Comparison of ENCODE assay signal across 28 cellular contexts in genomic region chr3:40397912-40398311, GRCh38. TPM values are rescaled to one million over a fixed set of nuclear protein-coding genes. Genes with fewer than 3 reads are reported as not detected.
"Had no signal": no experiment of that assay in that cellular context is flagged by ENCODE, and none has a peak within 500 bp of the region (broad histone marks: within the 10 kb centered on the region; RNA-seq: fewer than 3 reads in every experiment).

No MANE protein-coding gene starts in this region.

- H3K27ac ChIP-seq: KMS-11, SJSA1 had no signal

- H3K27ac Mint-ChIP-seq: activated naive CD4-positive, alpha-beta T cell treated with anti-CD3 and anti-CD28 coated beads for 36 hours; activated naive CD8-positive, alpha-beta T cell; activated T-helper 17 cell treated with anti-CD3 and anti-CD28 coated beads, Interleukin-2, amount 50 U/mL, for 72 hours; IgD-negative memory B cell; T-helper 1 cell treated with Interleukin-12 subunit alpha and Interleukin-12 subunit beta and Interleukin-4 antibody, amounts not matched to agents 30 μg/mL and 1 μg/mL, for 36 hours; WTC11 had no signal

- H3K36me3 ChIP-seq: SJSA1 had no signal

- H3K9me3 Mint-ChIP-seq: T-helper 1 cell treated with Interleukin-12 subunit alpha and Interleukin-12 subunit beta and Interleukin-4 antibody, amounts not matched to agents 30 μg/mL and 1 μg/mL, for 36 hours; WTC11 had no signal

- H3K4me1 Mint-ChIP-seq: activated T-helper 17 cell treated with anti-CD3 and anti-CD28 coated beads, Interleukin-2, amount 50 U/mL, for 72 hours; IgD-negative memory B cell; WTC11 had no signal

- H3K27me3 ChIP-seq: SJSA1 had no signal

- ATAC-seq: activated T-helper 17 cell treated with anti-CD3 and anti-CD28 coated beads, Interleukin-2, amount 50 U/mL, for 72 hours; SK-N-SH treated with all-trans-retinoic acid at 6 μM for 48 hours; WTC11 had no signal

- H3K4me1 ChIP-seq: SJSA1 had no signal

- H3K27me3 Mint-ChIP-seq: activated naive CD8-positive, alpha-beta T cell; activated T-helper 17 cell treated with anti-CD3 and anti-CD28 coated beads, Interleukin-2, amount 50 U/mL, for 72 hours; IgD-negative memory B cell had no signal

- H3K4me3 Mint-ChIP-seq: activated naive CD4-positive, alpha-beta T cell treated with anti-CD3 and anti-CD28 coated beads for 36 hours; activated naive CD8-positive, alpha-beta T cell; activated T-helper 17 cell treated with anti-CD3 and anti-CD28 coated beads, Interleukin-2, amount 50 U/mL, for 72 hours; IgD-negative memory B cell; T-helper 1 cell treated with Interleukin-12 subunit alpha and Interleukin-12 subunit beta and Interleukin-4 antibody, amounts not matched to agents 30 μg/mL and 1 μg/mL, for 36 hours; WTC11 had no signal

- DNase-seq: activated CD4-positive, alpha-beta T cell treated with anti-CD3 and anti-CD28 coated beads for 48 hours; activated CD4-positive, alpha-beta T cell treated with anti-CD3 and anti-CD28 coated beads, Interleukin-2, amount 50 U/mL, for 48 hours; activated CD4-positive, CD25-positive, alpha-beta regulatory T cell treated with anti-CD3 and anti-CD28 coated beads, Interleukin-2, amount 50 U/mL, for 72 hours; activated CD8-positive, alpha-beta memory T cell treated with anti-CD3 and anti-CD28 coated beads for 24 hours; activated gamma-delta T cell; activated naive CD4-positive, alpha-beta T cell treated with anti-CD3 and anti-CD28 coated beads for 36 hours; activated T-cell treated with anti-CD3 and anti-CD28 coated beads for 4 hours; activated T-cell treated with anti-CD3 and anti-CD28 coated beads, Interleukin-2, amount 50 U/mL, for 48 hours; caudate nucleus; NCI-H1092 treated with DMSO at 0.1 percent for 48 hours; NCI-H1436; NCI-H1694 treated with DMSO at 0.1 percent for 48 hours; NCI-H2029 treated with DMSO at 0.1 percent for 48 hours; NCI-H345; NCI-H510A; NCI-H69; NK-92 treated with Interleukin-12 subunit alpha and Interleukin-12 subunit beta, amount 100 ng/mL, for 24 hours; OCI-M1; SHP77; SW 1271 had no signal

- H3K36me3 Mint-ChIP-seq: WTC11 had no signal

- H3K4me3 ChIP-seq: SJSA1 had no signal

- H3K9me3 ChIP-seq: SJSA1 had no signal

RNA-seq across cellular contexts. Expression of gene ENTPD3, which starts 10.9 kb away (rescaled TPM):
- total RNA-seq: activated naive CD4-positive, alpha-beta T cell treated with anti-CD3 and anti-CD28 coated beads for 36 hours; activated T-helper 17 cell treated with anti-CD3 and anti-CD28 coated beads, Interleukin-2, amount 50 U/mL, for 72 hours; SJSA1 had no signal
